Comparison of ENCODE assay signal across 17 cellular contexts in the genomic region with DNA sequence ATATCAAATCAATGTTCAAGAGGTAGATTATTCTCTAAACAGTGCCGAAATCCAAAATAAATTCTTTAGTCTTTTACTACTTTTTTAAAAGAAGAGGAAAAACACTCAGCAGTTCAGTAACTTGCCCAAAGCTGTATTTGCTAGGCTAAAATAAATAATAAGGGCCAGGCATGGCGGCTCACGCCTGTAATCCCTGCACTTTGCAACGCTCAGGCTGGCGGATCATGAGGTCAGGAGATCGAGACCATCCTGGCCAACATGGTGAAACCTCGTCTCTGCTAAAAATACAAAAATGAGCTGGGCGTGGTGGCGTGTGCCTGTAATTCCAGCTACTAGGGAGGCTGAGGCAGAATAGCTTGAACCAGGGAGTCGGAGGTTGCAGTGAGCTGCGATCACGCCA. TPM values are rescaled to one million over a fixed set of nuclear protein-coding genes. Genes with fewer than 3 reads are reported as not detected.
"Had no signal": no experiment of that assay in that cellular context is flagged by ENCODE, and none has a peak within 500 bp of the region (broad histone marks: within the 10 kb centered on the region; RNA-seq: fewer than 3 reads in every experiment).

No MANE protein-coding gene starts in this region.

RNA-seq across cellular contexts. Expression of a gene that starts 8.1 kb away (rescaled TPM):
- total RNA-seq: gastrocnemius medialis, gastroesophageal sphincter had no signal

RNA-seq across cellular contexts. Expression of a gene that starts 18.9 kb away (rescaled TPM):
- total RNA-seq: dermis blood vessel endothelial cell, dermis microvascular lymphatic vessel endothelial cell, endodermal cell, endothelial cell of umbilical vein, epithelial cell of proximal tubule, esophagus mucosa, esophagus muscularis mucosa, esophagus squamous epithelium, fibroblast of lung, fibroblast of villous mesenchyme, foreskin keratinocyte, frontal cortex, gastrocnemius medialis, glomerular endothelial cell had no signal
- polyA plus RNA-seq: endothelial cell of umbilical vein, fibroblast of lung, foreskin keratinocyte, heart left ventricle, heart right ventricle had no signal
